Comparison of ENCODE assay signal across 13 cellular contexts in genomic region chr10:30803901-30804322, GRCh38.
A peak's percentile ranks its signal among the peaks of the same experiment; 100 is the strongest.
DNase-seq lines count a peak whose midpoint lies in the region; ATAC-seq and TF ChIP-seq lines count a peak whose summit lies in the region.
"Had no signal": no experiment of that assay in that cellular context is flagged by ENCODE, and none has a peak within 500 bp of the region (broad histone marks: within the 10 kb centered on the region; RNA-seq: fewer than 3 reads in every experiment).

No MANE protein-coding gene starts in this region.

- TF ChIP-seq EP300 in tibial nerve (IDR thresholded peaks at IDR 0.05): peak in 1 of 2 donors; percentile 98

- intact Hi-C loops in lower lobe of right lung (cut with DNase I): no loop called here

- WGBS in tibial nerve, 2 donors: 55 to 63% methylated on average over 5 of the region's 5 CpGs

- no peaks in the 10 kb centered on the region for H3K36me3 ChIP-seq in lower lobe of right lung
- no peaks in the 10 kb centered on the region for H3K36me3 ChIP-seq in tibial nerve

- ATAC-seq in lower lobe of right lung (peak; percentile 51 to 69), GM18868 (IDR thresholded peaks at IDR 0.05; ENCODE audit: unreplicated experiment) (no peak), GM18519 (IDR thresholded peaks at IDR 0.05; ENCODE audit: low FRiP score, unreplicated experiment) (no peak)
- ATAC-seq in activated naive CD8-positive, alpha-beta T cell treated with anti-CD3 and anti-CD28 coated beads, Interleukin-2, amount 50 U/mL, for 24 hours: no peak

- H3K4me3 ChIP-seq in epithelial cell of esophagus (ENCODE audit: low read length) (no peak overlapping the region), lower lobe of right lung (no peak overlapping the region), tibial nerve (no peak overlapping the region)

- peak overlapping the region; percentile 64 for H3K27ac ChIP-seq in lower lobe of right lung
- H3K27ac ChIP-seq in tibial nerve: peak overlapping the region in 2 of 4 donors; percentile 64 to 79
- H3K27ac ChIP-seq: KMS-11 had no signal

- H3K27me3 ChIP-seq in lower lobe of right lung (ENCODE audit: low read depth) (no peaks in the 10 kb centered on the region), tibial nerve (no peaks in the 10 kb centered on the region)

- H3K4me1 ChIP-seq in lower lobe of right lung (no peaks in the 10 kb centered on the region), tibial nerve (peaks cover 0 to 23% (median 0%) of the 10 kb centered on the region in 4 donors)

- H3K4me3 Mint-ChIP-seq in activated naive CD8-positive, alpha-beta T cell treated with anti-CD3 and anti-CD28 coated beads, Interleukin-2, amount 50 U/mL, for 24 hours: no peak overlapping the region
- H3K4me3 Mint-ChIP-seq: activated T-helper 1 cell treated with anti-CD3 and anti-CD28 coated beads, Interleukin-12 subunit alpha, Interleukin-12 subunit beta, Interleukin-2, Interleukin-4 antibody, amounts not matched to agents 30 ng/mL and 10 ng/mL and 1 ng/mL, durations not matched to agents 14 hours and 24 hours and 36 hours; dendritic cell treated with granulocyte-macrophage colony-stimulating factor and Interleukin-4, amounts not matched to agents 40 ng/mL and 50 ng/mL, for 4 days had no signal

- no peaks in the 10 kb centered on the region for H3K9me3 ChIP-seq in lower lobe of right lung
- no peaks in the 10 kb centered on the region for H3K9me3 ChIP-seq in tibial nerve

- H3K4me1 Mint-ChIP-seq in activated naive CD8-positive, alpha-beta T cell treated with anti-CD3 and anti-CD28 coated beads, Interleukin-2, amount 50 U/mL, for 24 hours: peaks cover 4% of the 10 kb centered on the region

- TF ChIP-seq POLR2A in tibial nerve (IDR thresholded peaks at IDR 0.05): no peak

- DNase-seq in epithelial cell of esophagus (ENCODE audit: low read depth) (peak; percentile 79), lower lobe of right lung (no peak), tibial nerve (ENCODE audit: low spot score in 2 of 2) (peak; percentile 60 to 77), GM19238 (ENCODE audit: insufficient read length, low spot score) (no peak)
- DNase-seq in activated naive CD8-positive, alpha-beta T cell treated with anti-CD3 and anti-CD28 coated beads, Interleukin-2, amount 50 U/mL, for 24 hours: no peak
- DNase-seq: activated CD4-positive, CD25-positive, alpha-beta regulatory T cell had no signal

- no peak overlapping the region for H3K27ac Mint-ChIP-seq in activated naive CD8-positive, alpha-beta T cell treated with anti-CD3 and anti-CD28 coated beads, Interleukin-2, amount 50 U/mL, for 24 hours
- H3K27ac Mint-ChIP-seq: activated T-helper 1 cell treated with anti-CD3 and anti-CD28 coated beads, Interleukin-12 subunit alpha, Interleukin-12 subunit beta, Interleukin-2, Interleukin-4 antibody, amounts not matched to agents 30 ng/mL and 10 ng/mL and 1 ng/mL, durations not matched to agents 14 hours and 24 hours and 36 hours; dendritic cell treated with granulocyte-macrophage colony-stimulating factor and Interleukin-4, amounts not matched to agents 40 ng/mL and 50 ng/mL, for 4 days; progenitor cell of endocrine pancreas had no signal

- no peaks in the 10 kb centered on the region for H3K27me3 Mint-ChIP-seq in activated naive CD8-positive, alpha-beta T cell treated with anti-CD3 and anti-CD28 coated beads, Interleukin-2, amount 50 U/mL, for 24 hours
- H3K27me3 Mint-ChIP-seq: dendritic cell treated with granulocyte-macrophage colony-stimulating factor and Interleukin-4, amounts not matched to agents 40 ng/mL and 50 ng/mL, for 4 days had no signal

- TF ChIP-seq CTCF in epithelial cell of esophagus (IDR thresholded peaks at IDR 0.05; ENCODE audit: insufficient read depth, low read depth, low read length, missing control alignments): no peak
- TF ChIP-seq CTCF in lower lobe of right lung (IDR thresholded peaks at IDR 0.05): no peak
- TF ChIP-seq CTCF in tibial nerve (IDR thresholded peaks at IDR 0.05): no peak

- H3K9me3 Mint-ChIP-seq in activated naive CD8-positive, alpha-beta T cell treated with anti-CD3 and anti-CD28 coated beads, Interleukin-2, amount 50 U/mL, for 24 hours: no peaks in the 10 kb centered on the region
- H3K9me3 Mint-ChIP-seq: activated T-helper 1 cell treated with anti-CD3 and anti-CD28 coated beads, Interleukin-12 subunit alpha, Interleukin-12 subunit beta, Interleukin-2, Interleukin-4 antibody, amounts not matched to agents 30 ng/mL and 10 ng/mL and 1 ng/mL, durations not matched to agents 14 hours and 24 hours and 36 hours; dendritic cell treated with granulocyte-macrophage colony-stimulating factor and Interleukin-4, amounts not matched to agents 40 ng/mL and 50 ng/mL, for 4 days had no signal

- no peaks in the 10 kb centered on the region for H3K36me3 Mint-ChIP-seq in activated naive CD8-positive, alpha-beta T cell treated with anti-CD3 and anti-CD28 coated beads, Interleukin-2, amount 50 U/mL, for 24 hours (ENCODE audit: low read depth)

TF ChIP-seq in PFSK-1, 5 proteins besides CTCF, POLR2A, EP300 and RAD21:
- TF ChIP-seq FOXP2 (optimal IDR thresholded peaks at IDR 0.05; ENCODE audit: borderline replicate concordance, extremely low read depth, extremely low read length, insufficient read depth) (peak; percentile 79), POLR2AphosphoS5 (IDR thresholded peaks at IDR 0.05; ENCODE audit: low read depth, low read length) (no peak), TAF1 (IDR thresholded peaks at IDR 0.05; ENCODE audit: borderline replicate concordance, insufficient read depth, low read length) (no peak), SIN3A (IDR thresholded peaks at IDR 0.05; ENCODE audit: borderline replicate concordance, insufficient read depth, low read length) (no peak)
TF ChIP-seq in PFSK-1: peak in this region for 1.

Comparison
In these comparisons a context has a peak if more than half of its experiments do, and no peak if none do; other contexts are left out.
1. DNase-seq: peak in epithelial cell of esophagus (single experiment) and tibial nerve (2 of 2); none in lower lobe of right lung (single experiment), activated naive CD8-positive, alpha-beta T cell treated with anti-CD3 and anti-CD28 coated beads, Interleukin-2, amount 50 U/mL, for 24 hours (single experiment) and GM19238 (single experiment).
2. ATAC-seq: peak in lower lobe of right lung (2 of 2); none in activated naive CD8-positive, alpha-beta T cell treated with anti-CD3 and anti-CD28 coated beads, Interleukin-2, amount 50 U/mL, for 24 hours (single experiment), GM18868 (single experiment) and GM18519 (single experiment).